ENCODE assay signal across 8 cellular contexts in genomic region chr1:44807364-44808062, GRCh38. TPM values are rescaled to one million over a fixed set of nuclear protein-coding genes. Genes with fewer than 3 reads are reported as not detected.
A peak's percentile ranks its signal among the peaks of the same experiment; 100 is the strongest.
DNase-seq lines count a peak whose midpoint lies in the region; ATAC-seq and TF ChIP-seq lines count a peak whose summit lies in the region.

No MANE protein-coding gene starts in this region.

- POLR2A ChIA-PET in naive thymus-derived CD8-positive, alpha-beta T cell (lab: Charles Lee): interaction anchor here (0.8 to 16.4 kb wide), 13 partner anchors 7 to 496 kb away, joined by 3 to 590 read pairs (median 5); partner anchors contain the start of genes HECTD3, PLK3, RNU5D-1 and RPS8

- H3K36me3 Mint-ChIP-seq in naive thymus-derived CD8-positive, alpha-beta T cell: peaks cover 0 to 35% (median 22%) of the 10 kb centered on the region in 3 donors

- TF ChIP-seq POLR2A in GM15510 (IDR thresholded peaks at IDR 0.05; ENCODE audit: borderline replicate concordance, extremely low read depth, insufficient read length): peak; percentile 36

- no peaks in the 10 kb centered on the region for H3K9me3 Mint-ChIP-seq in naive thymus-derived CD8-positive, alpha-beta T cell

- DNase-seq in RPMI8226 (peak; percentile 97), fibroblast of peridontal ligament (ENCODE audit: extremely low read depth) (peak; percentile 99), NCI-H187 treated with DMSO at 0.1 percent for 48 hours (lab: John Stamatoyannopoulos, UW) (no peak)
- DNase-seq in activated T-helper 9 cell treated with anti-CD3 and anti-CD28 coated beads, Interleukin-2, amount 50 U/mL, for 16 hours (ENCODE audit: low read depth): peak; percentile 80
- DNase-seq in naive thymus-derived CD8-positive, alpha-beta T cell: peak; percentile 72 to 96 (median 90)
- peak; percentile 87 to 96 (median 92) for DNase-seq in stimulated activated naive CD4-positive, alpha-beta T cell (lab: John Stamatoyannopoulos, UW)

- H3K4me1 Mint-ChIP-seq in naive thymus-derived CD8-positive, alpha-beta T cell: peaks cover 42 to 87% (median 80%) of the 10 kb centered on the region in 4 donors

- ATAC-seq in HG03196 (IDR thresholded peaks at IDR 0.05; ENCODE audit: unreplicated experiment): peak; percentile 24
- peak; percentile 56 to 69 for ATAC-seq in naive thymus-derived CD8-positive, alpha-beta T cell

- peak overlapping the region; percentile 40 to 91 (median 78) for H3K4me3 Mint-ChIP-seq in naive thymus-derived CD8-positive, alpha-beta T cell

- peak overlapping the region; percentile 98 to 100 (median 99) for H3K27ac Mint-ChIP-seq in naive thymus-derived CD8-positive, alpha-beta T cell

- no peaks in the 10 kb centered on the region for H3K27me3 Mint-ChIP-seq in naive thymus-derived CD8-positive, alpha-beta T cell

RNA-seq across cellular contexts. Expression of gene DYNLT4, which starts 0.4 kb away (rescaled TPM):
- 1 to 10 TPM; 1.2 to 2.1 TPM for total RNA-seq in naive thymus-derived CD8-positive, alpha-beta T cell
- polyA plus RNA-seq in naive thymus-derived CD8-positive, alpha-beta T cell: under 1 TPM in 2 of 3 donors, not detected in 1; 0.24 to 0.86 TPM

RNA-seq across cellular contexts. Expression of gene BTBD19, which starts 0.8 kb away (rescaled TPM):
- total RNA-seq in naive thymus-derived CD8-positive, alpha-beta T cell: 1 to 10 TPM; 6.5 to 8.8 TPM
- polyA plus RNA-seq in naive thymus-derived CD8-positive, alpha-beta T cell: under 1 TPM; 0.16 to 0.47 (median 0.44) TPM

RNA-seq across cellular contexts. Expression of gene PLK3, which starts 7.3 kb away (rescaled TPM):
- total RNA-seq in naive thymus-derived CD8-positive, alpha-beta T cell: 100 to 1,000 TPM; 139 to 140 TPM
- 10 to 100 TPM; 14.3 to 36.0 (median 25.5) TPM for polyA plus RNA-seq in naive thymus-derived CD8-positive, alpha-beta T cell

RNA-seq across cellular contexts. Expression of gene BEST4, which starts 19.5 kb away (rescaled TPM):
- total RNA-seq in naive thymus-derived CD8-positive, alpha-beta T cell: 1 to 10 TPM; 1.6 to 2.2 TPM
- polyA plus RNA-seq in naive thymus-derived CD8-positive, alpha-beta T cell: under 1 TPM in 2 of 3 donors, not detected in 1; 0.29 to 0.32 TPM

RNA-seq across cellular contexts. Expression of gene RPS8, which starts 32.2 kb away (rescaled TPM):
- 1,000 to 10,000 TPM; 2,208 to 2,330 TPM for total RNA-seq in naive thymus-derived CD8-positive, alpha-beta T cell
- polyA plus RNA-seq in naive thymus-derived CD8-positive, alpha-beta T cell: 1,000 to 10,000 TPM; 1,336 to 1,571 (median 1,431) TPM
